ENCODE assay signal across 8 cellular contexts in the genomic region with DNA sequence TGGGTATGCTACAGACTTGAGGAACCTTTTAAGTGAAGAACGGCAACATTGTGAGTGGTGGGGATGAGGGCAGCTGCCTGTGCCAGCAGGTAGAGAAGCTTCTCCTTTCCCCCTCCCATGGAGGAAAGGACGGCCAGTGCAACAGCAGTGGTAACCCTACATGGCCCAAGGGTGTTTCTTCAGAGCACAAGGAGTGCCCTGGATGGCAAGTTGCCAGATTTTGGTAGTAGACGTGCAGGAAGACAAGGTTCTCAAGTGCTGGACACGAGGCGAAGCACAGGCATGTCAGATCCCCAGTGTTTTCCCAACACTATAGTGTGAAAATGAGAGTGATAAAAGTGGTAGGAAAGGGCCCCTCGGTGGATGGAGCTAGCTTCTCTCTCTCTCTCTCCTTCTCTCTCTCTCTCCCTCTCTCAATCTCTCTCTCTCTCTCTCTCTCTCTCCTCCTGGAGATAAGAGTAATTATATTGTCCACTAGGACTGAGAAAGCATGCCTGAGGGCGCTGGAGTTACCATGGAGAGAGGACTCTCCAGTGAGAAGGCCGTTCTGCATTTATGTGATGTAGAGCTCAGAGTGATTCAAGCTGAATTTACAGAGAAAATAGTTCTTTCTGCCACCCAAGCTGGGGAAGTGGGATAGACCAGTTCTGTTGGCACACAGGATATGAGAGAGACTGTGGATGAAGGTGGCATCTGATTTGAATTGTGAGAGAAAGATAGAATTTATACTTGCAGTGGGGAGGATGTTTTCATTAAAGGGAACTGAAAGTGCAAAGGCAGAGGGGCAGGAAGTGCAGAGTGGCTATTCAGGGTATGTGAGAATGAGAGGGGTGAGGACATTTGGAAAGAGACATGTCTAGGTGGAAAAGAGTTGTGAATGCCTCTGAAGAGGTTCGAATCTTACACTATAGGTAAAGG. TPM values are rescaled to one million over a fixed set of nuclear protein-coding genes. Genes with fewer than 3 reads are reported as not detected.
DNase-seq lines count a peak whose midpoint lies in the region; ATAC-seq and TF ChIP-seq lines count a peak whose summit lies in the region.

No MANE protein-coding gene starts in this region.

- peak; percentile 54 for DNase-seq in NOMO-1 treated with DMSO at 0.1 percent for 48 hours (lab: John Stamatoyannopoulos, UW; ENCODE audit: unreplicated experiment)
- no peak for DNase-seq in nephron progenitor cell
- no peak for DNase-seq in progenitor cell of endocrine pancreas (ENCODE audit: low spot score, unreplicated experiment)
- no peak for DNase-seq in NCI-H1694 treated with DMSO at 0.1 percent for 48 hours (lab: John Stamatoyannopoulos, UW)
- DNase-seq in middle frontal gyrus (ENCODE audit: extremely low spot score, low spot score) = no peak
- DNase-seq in NCI-H1436 (lab: John Stamatoyannopoulos, UW) = no peak

- no peak for TF ChIP-seq CTCF in nephron progenitor cell (IDR thresholded peaks at IDR 0.05)
- no peak for TF ChIP-seq CTCF in progenitor cell of endocrine pancreas (IDR thresholded peaks at IDR 0.05; ENCODE audit: unreplicated experiment)

- H3K27ac Mint-ChIP-seq in nephron progenitor cell (peak overlapping the region; percentile 7), progenitor cell of endocrine pancreas (no peak overlapping the region)

- H3K36me3 Mint-ChIP-seq in nephron progenitor cell (ENCODE audit: low read depth) (no peaks in the 10 kb centered on the region), progenitor cell of endocrine pancreas (ENCODE audit: insufficient read depth) (no peaks in the 10 kb centered on the region)

- no peak overlapping the region for H3K4me3 Mint-ChIP-seq in nephron progenitor cell
- no peak overlapping the region for H3K4me3 Mint-ChIP-seq in progenitor cell of endocrine pancreas (ENCODE audit: low read depth)

- no peaks in the 10 kb centered on the region for H3K27me3 Mint-ChIP-seq in nephron progenitor cell (ENCODE audit: low read depth, poor library complexity)
- peaks cover 5% of the 10 kb centered on the region for H3K27me3 Mint-ChIP-seq in progenitor cell of endocrine pancreas

- no peaks in the 10 kb centered on the region for H3K9me3 Mint-ChIP-seq in nephron progenitor cell
- H3K9me3 Mint-ChIP-seq in progenitor cell of endocrine pancreas (ENCODE audit: low read depth) = no peaks in the 10 kb centered on the region

- ATAC-seq in GM19025 (IDR thresholded peaks at IDR 0.05; ENCODE audit: low read depth, unreplicated experiment) (peak; percentile 87), HG02840 (IDR thresholded peaks at IDR 0.05; ENCODE audit: low FRiP score, unreplicated experiment) (peak; percentile 94)

- peaks cover 6% of the 10 kb centered on the region for H3K4me1 Mint-ChIP-seq in nephron progenitor cell
- peaks cover 4% of the 10 kb centered on the region for H3K4me1 Mint-ChIP-seq in progenitor cell of endocrine pancreas (ENCODE audit: low read depth)

RNA-seq across cellular contexts. Expression of a gene that starts 25.6 kb away (rescaled TPM):
- 0.84 TPM in 2 replicates for total RNA-seq in progenitor cell of endocrine pancreas
